6 cellular contexts compared by ENCODE assay signal in the genomic region with DNA sequence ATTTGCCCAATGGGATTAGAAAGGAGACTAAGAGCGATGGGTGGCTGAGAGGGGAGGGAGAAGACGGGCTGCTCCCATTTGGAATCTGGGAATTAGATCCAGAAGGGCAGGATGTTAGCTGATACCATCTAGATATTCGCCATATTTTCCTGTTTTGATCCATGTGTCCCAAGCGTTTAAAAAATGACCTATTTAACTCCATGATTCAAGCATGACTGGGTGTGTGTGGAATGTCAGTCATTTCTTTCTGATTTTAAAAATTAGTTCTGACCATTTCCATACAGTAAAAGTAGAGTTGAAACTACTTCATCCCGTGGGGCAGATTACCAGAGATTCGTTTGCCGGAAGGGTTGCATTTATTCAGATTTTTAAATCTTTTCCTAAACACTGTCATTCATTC. TPM values are rescaled to one million over a fixed set of nuclear protein-coding genes. Genes with fewer than 3 reads are reported as not detected.
"Had no signal": no experiment of that assay in that cellular context is flagged by ENCODE, and none has a peak within 500 bp of the region (broad histone marks: within the 10 kb centered on the region; RNA-seq: fewer than 3 reads in every experiment).

No MANE protein-coding gene starts in this region.

RNA-seq across cellular contexts. Expression of gene XG, which starts 0.6 kb away (rescaled TPM):
- total RNA-seq: activated CD4-positive, alpha-beta memory T cell treated with anti-CD3 and anti-CD28 coated beads for 36 hours; activated naive CD8-positive, alpha-beta T cell treated with anti-CD3 and anti-CD28 coated beads for 36 hours; neural crest cell; occipital lobe; SK-MEL-5 had no signal
- polyA plus RNA-seq: naive thymus-derived CD4-positive, alpha-beta T cell had no signal
